In the genomic region with DNA sequence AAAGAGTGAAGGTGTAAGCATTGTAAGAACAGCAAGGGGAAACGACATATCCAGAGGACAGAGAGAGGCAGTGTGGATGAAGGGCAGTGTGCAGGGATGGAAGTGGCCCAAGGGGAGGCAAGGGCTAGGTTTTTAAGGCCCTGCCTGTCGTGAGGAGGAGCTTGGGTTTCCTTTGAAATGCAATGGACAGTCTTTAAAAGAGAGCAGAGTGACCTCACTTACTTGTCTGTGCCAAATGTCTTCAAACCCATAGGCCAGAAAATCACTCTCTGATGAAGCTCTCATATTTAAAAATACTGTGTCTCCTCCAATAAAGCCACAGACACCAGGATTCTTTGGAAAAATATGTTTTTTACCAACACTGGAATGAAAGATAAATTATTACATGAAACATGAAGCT, we compare ENCODE assay signal across 26 cellular contexts. TPM values are rescaled to one million over a fixed set of nuclear protein-coding genes. Genes with fewer than 3 reads are reported as not detected.
"Had no signal": no experiment of that assay in that cellular context is flagged by ENCODE, and none has a peak within 500 bp of the region (broad histone marks: within the 10 kb centered on the region; RNA-seq: fewer than 3 reads in every experiment).

No MANE protein-coding gene starts in this region.

- H3K27ac Mint-ChIP-seq: dendritic cell treated with granulocyte-macrophage colony-stimulating factor and Interleukin-4, amounts not matched to agents 40 ng/mL and 50 ng/mL, for 4 days; effector memory CD8-positive, alpha-beta T cell; naive thymus-derived CD4-positive, alpha-beta T cell had no signal

- H3K9me3 Mint-ChIP-seq: dendritic cell treated with granulocyte-macrophage colony-stimulating factor and Interleukin-4, amounts not matched to agents 40 ng/mL and 50 ng/mL, for 4 days; effector memory CD8-positive, alpha-beta T cell had no signal

- H3K27me3 ChIP-seq: esophagus muscularis mucosa, ovary, right atrium auricular region, stomach, transverse colon had no signal

- ATAC-seq: effector memory CD8-positive, alpha-beta T cell; heart left ventricle; left ventricle myocardium superior; naive thymus-derived CD4-positive, alpha-beta T cell had no signal

- H3K27me3 Mint-ChIP-seq: dendritic cell treated with granulocyte-macrophage colony-stimulating factor and Interleukin-4, amounts not matched to agents 40 ng/mL and 50 ng/mL, for 4 days; effector memory CD8-positive, alpha-beta T cell; naive thymus-derived CD4-positive, alpha-beta T cell had no signal

- H3K36me3 ChIP-seq: esophagus muscularis mucosa, heart left ventricle, ovary, right atrium auricular region, stomach, thoracic aorta, transverse colon had no signal

- H3K9me3 ChIP-seq: esophagus muscularis mucosa, heart left ventricle, ovary, right atrium auricular region, stomach, thoracic aorta, transverse colon had no signal

- H3K4me1 ChIP-seq: esophagus muscularis mucosa, right atrium auricular region, stomach had no signal

- H3K4me3 Mint-ChIP-seq: dendritic cell treated with granulocyte-macrophage colony-stimulating factor and Interleukin-4, amounts not matched to agents 40 ng/mL and 50 ng/mL, for 4 days; effector memory CD8-positive, alpha-beta T cell; naive thymus-derived CD4-positive, alpha-beta T cell; neural crest cell had no signal

- FAIRE-seq: frontal cortex, small intestine had no signal

- H3K36me3 Mint-ChIP-seq: naive thymus-derived CD4-positive, alpha-beta T cell had no signal

- H3K4me1 Mint-ChIP-seq: naive thymus-derived CD4-positive, alpha-beta T cell had no signal

- H3K27ac ChIP-seq: epithelial cell of prostate, esophagus muscularis mucosa, heart left ventricle, ovary, right atrium auricular region, stomach, thoracic aorta had no signal

- H3K4me3 ChIP-seq: esophagus muscularis mucosa, heart left ventricle, lung, ovary, right atrium auricular region, stomach, thoracic aorta, transverse colon had no signal

- DNase-seq: effector memory CD8-positive, alpha-beta T cell; heart left ventricle; hippocampal formation; left ventricle myocardium superior; mesendoderm; naive thymus-derived CD4-positive, alpha-beta T cell; stimulated activated CD4-positive, alpha-beta T cell treated with anti-CD3 and anti-CD28 coated beads, Interleukin-12 subunit alpha, Interleukin-12 subunit beta, amount 100 ng/mL, for 4 hours; stimulated activated naive CD4-positive, alpha-beta T cell; stomach; substantia nigra had no signal

RNA-seq across cellular contexts. Expression of a gene that starts 19.1 kb away (rescaled TPM):
- total RNA-seq: esophagus muscularis mucosa; frontal cortex; glomerular endothelial cell; heart left ventricle; kidney epithelial cell; left colon; left ventricle myocardium superior; lung; naive thymus-derived CD4-positive, alpha-beta T cell; neural crest cell; ovary; posterior vena cava; right atrium auricular region; stomach; thoracic aorta; transverse colon; urinary bladder had no signal
- polyA plus RNA-seq: heart left ventricle; lung; naive thymus-derived CD4-positive, alpha-beta T cell; ovary; small intestine; stomach; urinary bladder had no signal
